ENCODE assay signal across 21 cellular contexts in the genomic region with DNA sequence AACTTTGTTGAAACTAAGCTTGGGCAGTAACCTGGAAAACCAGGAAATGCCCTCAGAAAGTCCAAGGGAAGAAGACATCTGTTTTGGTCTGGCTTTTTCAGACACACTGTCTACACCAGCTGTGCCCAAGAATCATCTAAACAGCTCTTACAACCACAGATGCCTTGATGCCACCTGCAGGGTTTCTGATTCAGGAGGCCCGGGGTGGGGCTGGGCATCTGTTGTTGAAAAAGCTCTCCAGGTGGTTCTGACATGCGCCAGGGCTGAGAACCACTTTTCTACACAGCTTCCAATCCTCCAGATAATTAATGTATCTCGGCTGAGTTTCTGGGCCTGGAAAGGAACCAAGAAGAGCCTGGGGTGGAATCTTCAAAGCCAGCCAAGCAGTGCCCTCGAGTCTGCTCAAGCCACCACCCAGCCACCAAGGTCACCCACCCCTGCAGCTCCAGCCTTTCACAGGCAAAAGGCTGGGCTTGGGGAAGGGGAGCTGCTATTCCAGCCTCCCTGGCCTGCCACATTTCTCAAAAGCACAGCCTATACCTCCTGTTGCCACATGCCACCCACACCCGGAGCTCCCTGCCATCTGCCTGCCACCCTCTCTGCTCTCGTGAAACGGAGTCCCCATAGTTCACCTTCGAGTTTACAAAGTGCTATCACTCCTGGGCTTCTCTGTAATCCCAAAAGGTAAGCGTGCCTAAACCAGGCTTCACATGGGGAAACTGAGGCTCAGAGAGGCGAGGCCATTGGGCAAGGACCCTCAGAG. TPM values are rescaled to one million over a fixed set of nuclear protein-coding genes. Genes with fewer than 3 reads are reported as not detected.
DNase-seq lines count a peak whose midpoint lies in the region; ATAC-seq and TF ChIP-seq lines count a peak whose summit lies in the region.
"Had no signal": no experiment of that assay in that cellular context is flagged by ENCODE, and none has a peak within 500 bp of the region (broad histone marks: within the 10 kb centered on the region; RNA-seq: fewer than 3 reads in every experiment).

No MANE protein-coding gene starts in this region.

- H3K4me1 ChIP-seq in stomach = peaks cover 0 to 13% (median 5%) of the 10 kb centered on the region in 4 donors

- no peaks in the 10 kb centered on the region for H3K27me3 Mint-ChIP-seq in stimulated activated memory B cell treated with anti-CD40 and anti-IgM and Interleukin-4, amounts not matched to agents 10 μg/mL and 1 μg/mL and 100 μg/mL, for 72 hours

- 76 to 82% (median 81%) methylated on average over 10 of the region's 10 CpGs for WGBS in stomach, 5 donors

- DNase-seq in NCI-H2227 (lab: John Stamatoyannopoulos, UW; ENCODE audit: unreplicated experiment) (peak; percentile 35), NCI-H2227 treated with DMSO at 0.1 percent for 48 hours (lab: John Stamatoyannopoulos, UW) (no peak), NCI-H1694 (lab: John Stamatoyannopoulos, UW) (peak; percentile 87), NCI-H510A (lab: John Stamatoyannopoulos, UW) (peak; percentile 64), myocyte (ENCODE audit: low read depth) (peak; percentile 51), HuH-7.5 (ENCODE audit: low spot score) (no peak), stomach (no peak)
- DNase-seq: activated CD8-positive, alpha-beta T cell treated with anti-CD3 and anti-CD28 coated beads, Interleukin-2, amount 10 ng/mL, durations not matched to agents 7 days and 5 days; activated naive CD4-positive, alpha-beta T cell treated with anti-CD3 and anti-CD28 coated beads, Interleukin-2, amount 10 ng/mL, durations not matched to agents 7 days and 5 days; activated T-cell treated with anti-CD3 and anti-CD28 coated beads, Interleukin-2, amount 50 U/mL, for 1 hour; CD4-positive, CD25-positive, alpha-beta regulatory T cell; DMS153; HCEC 1CT; heart right ventricle; mesendoderm; natural killer cell; NCI-H1436 had no signal

- ATAC-seq in stimulated activated memory B cell treated with anti-CD40 and anti-IgM and Interleukin-4, amounts not matched to agents 10 μg/mL and 1 μg/mL and 100 μg/mL, for 72 hours = no peak
- ATAC-seq: activated CD8-positive, alpha-beta T cell treated with anti-CD3 and anti-CD28 coated beads, Interleukin-2, amount 10 ng/mL, durations not matched to agents 7 days and 5 days; heart right ventricle; natural killer cell; sciatic nerve had no signal

- H3K36me3 ChIP-seq in stomach = no peaks in the 10 kb centered on the region
- H3K36me3 ChIP-seq: heart right ventricle had no signal

- no peaks in the 10 kb centered on the region for H3K9me3 ChIP-seq in stomach
- H3K9me3 ChIP-seq: heart right ventricle had no signal

- intact Hi-C loops in stomach (cut with DNase I; ENCODE audit: low total_unique reads) = no loop called here

- TF ChIP-seq CTCF in stomach (IDR thresholded peaks at IDR 0.05) = no peak

- no peak for TF ChIP-seq EP300 in stomach (IDR thresholded peaks at IDR 0.05)

- H3K4me3 ChIP-seq in stomach = no peak overlapping the region
- H3K4me3 ChIP-seq: heart right ventricle had no signal

- no peak overlapping the region for H3K27ac ChIP-seq in stomach
- H3K27ac ChIP-seq: heart right ventricle, RWPE1 had no signal

- TF ChIP-seq POLR2A in stomach (IDR thresholded peaks at IDR 0.05) = no peak

- no peaks in the 10 kb centered on the region for H3K9me3 Mint-ChIP-seq in stimulated activated memory B cell treated with anti-CD40 and anti-IgM and Interleukin-4, amounts not matched to agents 10 μg/mL and 1 μg/mL and 100 μg/mL, for 72 hours
- H3K9me3 Mint-ChIP-seq: activated naive CD4-positive, alpha-beta T cell treated with anti-CD3 and anti-CD28 coated beads, Interleukin-2, amount 10 ng/mL, durations not matched to agents 7 days and 5 days; CD4-positive, CD25-positive, alpha-beta regulatory T cell; natural killer cell had no signal

- H3K36me3 Mint-ChIP-seq in stimulated activated memory B cell treated with anti-CD40 and anti-IgM and Interleukin-4, amounts not matched to agents 10 μg/mL and 1 μg/mL and 100 μg/mL, for 72 hours = peaks cover 12% of the 10 kb centered on the region
- H3K36me3 Mint-ChIP-seq: CD4-positive, CD25-positive, alpha-beta regulatory T cell; natural killer cell had no signal

- H3K4me3 Mint-ChIP-seq in stimulated activated memory B cell treated with anti-CD40 and anti-IgM and Interleukin-4, amounts not matched to agents 10 μg/mL and 1 μg/mL and 100 μg/mL, for 72 hours = no peak overlapping the region
- H3K4me3 Mint-ChIP-seq: activated CD8-positive, alpha-beta T cell treated with anti-CD3 and anti-CD28 coated beads, Interleukin-2, amount 10 ng/mL, durations not matched to agents 7 days and 5 days; activated naive CD4-positive, alpha-beta T cell treated with anti-CD3 and anti-CD28 coated beads, Interleukin-2, amount 10 ng/mL, durations not matched to agents 7 days and 5 days; CD4-positive, CD25-positive, alpha-beta regulatory T cell; natural killer cell had no signal

- peaks cover 46% of the 10 kb centered on the region for H3K4me1 Mint-ChIP-seq in stimulated activated memory B cell treated with anti-CD40 and anti-IgM and Interleukin-4, amounts not matched to agents 10 μg/mL and 1 μg/mL and 100 μg/mL, for 72 hours
- H3K4me1 Mint-ChIP-seq: natural killer cell had no signal

- H3K27ac Mint-ChIP-seq in stimulated activated memory B cell treated with anti-CD40 and anti-IgM and Interleukin-4, amounts not matched to agents 10 μg/mL and 1 μg/mL and 100 μg/mL, for 72 hours = no peak overlapping the region
- H3K27ac Mint-ChIP-seq: activated CD8-positive, alpha-beta T cell treated with anti-CD3 and anti-CD28 coated beads, Interleukin-2, amount 10 ng/mL, durations not matched to agents 7 days and 5 days; activated naive CD4-positive, alpha-beta T cell treated with anti-CD3 and anti-CD28 coated beads, Interleukin-2, amount 10 ng/mL, durations not matched to agents 7 days and 5 days; natural killer cell had no signal

- H3K27me3 ChIP-seq in stomach = peaks cover 0 to 18% (median 7%) of the 10 kb centered on the region in 3 donors
- H3K27me3 ChIP-seq: dorsolateral prefrontal cortex had no signal

RNA-seq across cellular contexts. Expression of gene MDGA1, which starts 9.4 kb away (rescaled TPM):
- total RNA-seq in myocyte (1.7 and 1.9 TPM in 2 replicates), stomach (1 to 10 TPM in 4 of 5 donors, under 1 TPM in 1; 0.58 to 4.5 (median 2.9) TPM)
- polyA plus RNA-seq in myocyte (2012) = 2.0 TPM
- 1 to 10 TPM in 1 of 3 donors, under 1 TPM in 2; 0.46 to 1.1 (median 0.68) TPM for polyA plus RNA-seq in stomach

Comparison
In these comparisons a context has a peak if more than half of its experiments do, and no peak if none do; other contexts are left out.
1. DNase-seq: peak in NCI-H2227 (single experiment), NCI-H1694 (single experiment), NCI-H510A (single experiment) and myocyte (single experiment); none in NCI-H2227 treated with DMSO at 0.1 percent for 48 hours (single experiment), HuH-7.5 (single experiment) and stomach (single experiment).